Comparison of ENCODE assay signal across 14 cellular contexts in the genomic region with DNA sequence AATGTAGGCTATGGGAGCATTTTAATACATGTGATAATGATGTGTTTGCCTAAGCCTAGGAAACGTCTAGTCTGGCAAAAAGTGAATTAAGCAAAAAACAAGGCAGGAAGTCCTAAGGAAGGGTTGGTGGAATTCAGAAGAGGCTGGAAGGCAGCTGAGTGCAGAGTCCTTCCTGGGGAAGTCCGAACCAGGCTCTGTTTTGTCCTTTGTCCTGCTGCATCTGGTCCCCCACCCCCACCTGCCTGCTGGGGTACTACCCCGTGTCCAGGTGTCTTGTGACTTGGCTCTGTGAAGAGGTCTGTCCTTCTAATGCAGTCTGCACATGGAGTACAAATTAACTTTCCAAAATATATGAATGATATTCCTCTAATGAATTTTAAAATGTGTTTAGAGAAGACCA. TPM values are rescaled to one million over a fixed set of nuclear protein-coding genes. Genes with fewer than 3 reads are reported as not detected.
DNase-seq lines count a peak whose midpoint lies in the region; FAIRE-seq and TF ChIP-seq lines count a peak whose summit lies in the region.
"Had no signal": no experiment of that assay in that cellular context is flagged by ENCODE, and none has a peak within 500 bp of the region (broad histone marks: within the 10 kb centered on the region; RNA-seq: fewer than 3 reads in every experiment).

No MANE protein-coding gene starts in this region.

- H3K9me3 ChIP-seq in HUES48 (ENCODE audit: control insufficient read depth, insufficient read depth, low read length): no peaks in the 10 kb centered on the region
- H3K9me3 ChIP-seq in H1 (ENCODE audit: insufficient read depth in 2 of 2, low read depth in 1 of 2, low read length in 1 of 2): no peaks in the 10 kb centered on the region
- no peaks in the 10 kb centered on the region for H3K9me3 ChIP-seq in mesodermal cell (ENCODE audit: control insufficient read depth, low read length)
- H3K9me3 ChIP-seq: SJSA1, testis had no signal

- no peak overlapping the region for H3K18ac ChIP-seq in H1 (ENCODE audit: extremely low read depth, low read length)

- H3K4ac ChIP-seq in H1 (replicated peaks; ENCODE audit: insufficient read length, low read depth, low read length): no peak overlapping the region

- DNase-seq in H1 (ENCODE audit: low read depth in 1 of 2, low spot score in 2 of 2) (peak in 1 of 2 experiments; percentile 56), DMS79 (lab: John Stamatoyannopoulos, UW) (no peak), NCI-H345 treated with DMSO at 0.1 percent for 48 hours (lab: John Stamatoyannopoulos, UW; ENCODE audit: unreplicated experiment) (no peak), KG1 (lab: John Stamatoyannopoulos, UW) (no peak)
- no peak for DNase-seq in stimulated activated CD4-positive, alpha-beta T cell treated with anti-CD3 and anti-CD28 coated beads, Interleukin-4, amount 100 ng/mL, for 24 hours
- DNase-seq: activated CD4-positive, alpha-beta T cell treated with anti-CD3 and anti-CD28 coated beads for 48 hours; activated effector memory CD4-positive, alpha-beta T cell treated with anti-CD3 and anti-CD28 coated beads, Interleukin-2, amount 50 U/mL, for 16 hours; Kasumi-1; testis had no signal

- H3K27ac ChIP-seq in ACC112 (ENCODE audit: low read depth, low read length): no peak overlapping the region
- H3K27ac ChIP-seq in HUES48 (ENCODE audit: low read depth, low read length): peak overlapping the region; percentile 34
- no peak overlapping the region for H3K27ac ChIP-seq in H1 (ENCODE audit: low read depth, low read length)
- H3K27ac ChIP-seq in mesodermal cell (ENCODE audit: low read depth, low read length, severe bottlenecking): peak overlapping the region; percentile 12

- no peak overlapping the region for H4K8ac ChIP-seq in H1 (ENCODE audit: extremely low read depth, insufficient read depth, low read length)

- H3K4me3 ChIP-seq in ACC112 (ENCODE audit: low read depth, low read length): peak overlapping the region; percentile 95
- peak overlapping the region; percentile 99 for H3K4me3 ChIP-seq in HUES48 (ENCODE audit: low read depth, low read length)
- peak overlapping the region in 3 of 4 experiments; percentile 76 to 90 (median 79); a peak in 4 of 8 replicates for H3K4me3 ChIP-seq in H1 (ENCODE audit: extremely low read depth in 1 of 4, insufficient read depth in 2 of 4, low read depth in 3 of 4, low read length in 4 of 4)
- H3K4me3 ChIP-seq in mesodermal cell (ENCODE audit: extremely low read depth, insufficient read depth, low read length, poor library complexity, severe bottlenecking): peak overlapping the region; percentile 99

- TF ChIP-seq RAD21 in H1 (IDR thresholded peaks at IDR 0.05 in 1 of 2, conservative IDR thresholded peaks at IDR 0.05 in 1 of 2; ENCODE audit: low read depth in 2 of 2, low read length in 2 of 2): 0 out of 4 replicates have a peak, but pooled peaks of 1 of the 2 experiments have one; percentile 3

- H4K91ac ChIP-seq in H1 (replicated peaks; ENCODE audit: insufficient read length, low read length): no peak overlapping the region

- H3K14ac ChIP-seq in H1 (ENCODE audit: insufficient read length): no peak overlapping the region

- H3K27me3 ChIP-seq in ACC112 (ENCODE audit: insufficient read depth, low read length): peaks cover 16% of the 10 kb centered on the region
- H3K27me3 ChIP-seq in HUES48 (ENCODE audit: control insufficient read depth, insufficient read depth, low read length): no peaks in the 10 kb centered on the region
- no peaks in the 10 kb centered on the region for H3K27me3 ChIP-seq in H1 (replicated peaks in 1 of 4; ENCODE audit: control insufficient read depth in 3 of 4, extremely low read depth in 1 of 4, insufficient read depth in 3 of 4, low read length in 3 of 4)
- H3K27me3 ChIP-seq: cardiac muscle cell, SJSA1, testis had no signal

- peaks cover 12 to 18% of the 10 kb centered on the region in 2 experiments for H4K20me1 ChIP-seq in H1 (replicated peaks in 1 of 2; ENCODE audit: control insufficient read depth in 1 of 2, insufficient read depth in 2 of 2, low read length in 2 of 2)

- TF ChIP-seq POLR2A in H1 (IDR thresholded peaks at IDR 0.05; ENCODE audit: control extremely low read depth in 1 of 2, low read depth in 2 of 2, low read length in 2 of 2): no peak; a peak in 1 of 3 replicates

- H2AK5ac ChIP-seq in H1 (ENCODE audit: low read depth, low read length): no peak overlapping the region

- no peak overlapping the region for H2BK20ac ChIP-seq in H1 (ENCODE audit: low read length)

- WGBS in H1 (ENCODE audit: extremely low coverage in 1 of 2, insufficient coverage in 1 of 2, insufficient read length in 1 of 2, insufficient replicate concordance in 2 of 2, low coverage in 1 of 2, low lambda C conversion rate in 2 of 2, missing lambda C conversion rate in 1 of 2), 2 experiments: 33% methylated on average over 3 of the region's 3 CpGs; no CpG with 5 or more reads in 1 of the 2 experiments
- 33 to 46% methylated on average over 1 of the region's 3 CpGs for WGBS in mesodermal cell (ENCODE audit: insufficient coverage in 2 of 2), 2 experiments

- H3K56ac ChIP-seq in H1 (replicated peaks; ENCODE audit: insufficient read length, low read depth, low read length): no peak overlapping the region

- no peak overlapping the region for H3K23ac ChIP-seq in H1 (ENCODE audit: insufficient read length)

- H3K4me1 ChIP-seq in ACC112 (ENCODE audit: control insufficient read depth, insufficient read depth, low read length, unreplicated experiment) (peaks cover 6% of the 10 kb centered on the region), HUES48 (ENCODE audit: control insufficient read depth, insufficient read depth, low read length) (peaks cover 26% of the 10 kb centered on the region), H1 (replicated peaks in 1 of 4; ENCODE audit: control insufficient read depth in 3 of 4, insufficient read depth in 4 of 4, low read length in 3 of 4) (peaks cover 5 to 12% (median 7%) of the 10 kb centered on the region in 4 experiments; a peak in 6 of 7 replicates), mesodermal cell (ENCODE audit: control insufficient read depth, insufficient read depth, low read length, poor library complexity, severe bottlenecking) (peaks cover 6% of the 10 kb centered on the region)

- peaks cover 30% of the 10 kb centered on the region for H3K79me2 ChIP-seq in ACC112 (ENCODE audit: control insufficient read depth, insufficient read depth, low read length, unreplicated experiment)
- peaks cover 19 to 33% of the 10 kb centered on the region in 2 experiments for H3K79me2 ChIP-seq in H1 (ENCODE audit: control insufficient read depth in 1 of 2, insufficient read depth in 2 of 2, low read length in 2 of 2)

- no peak for FAIRE-seq in H1 (lab: Jason Lieb, UNC)

- H2BK12ac ChIP-seq in H1 (ENCODE audit: low read depth, low read length): no peak overlapping the region

- no peaks in the 10 kb centered on the region for H3K79me1 ChIP-seq in H1 (ENCODE audit: low read depth, low read length)

- no peak for TF ChIP-seq CTCF in H1 (IDR thresholded peaks at IDR 0.05; ENCODE audit: control extremely low read depth in 1 of 3, insufficient read depth in 1 of 3, low read depth in 1 of 3, low read length in 3 of 3)

- H3K23me2 ChIP-seq in H1 (ENCODE audit: low read depth, low read length): peaks cover 6% of the 10 kb centered on the region; the same call in 1 of the 2 replicates

- H3K9ac ChIP-seq in HUES48 (ENCODE audit: low read depth, low read length): no peak overlapping the region
- H3K9ac ChIP-seq in H1 (replicated peaks in 1 of 4; ENCODE audit: extremely low read depth in 1 of 4, low read depth in 3 of 4, low read length in 3 of 4): peak overlapping the region in 1 of 4 experiments; percentile 17; a peak in 1 of 7 replicates

- H3K36me3 ChIP-seq in ACC112 (ENCODE audit: insufficient read depth, low read length) (no peaks in the 10 kb centered on the region), HUES48 (ENCODE audit: control insufficient read depth, insufficient read depth, low read length) (0 out of 2 replicates have a peak, but pooled peaks cover 2% of the 10 kb centered on the region), H1 (ENCODE audit: control insufficient read depth in 2 of 4, insufficient read depth in 4 of 4, low read length in 3 of 4) (no peaks in the 10 kb centered on the region), mesodermal cell (ENCODE audit: control insufficient read depth, insufficient read depth, low read length) (no peaks in the 10 kb centered on the region)
- H3K36me3 ChIP-seq: cardiac muscle cell had no signal

- H2BK15ac ChIP-seq in H1 (ENCODE audit: low read length): no peak overlapping the region

- peak overlapping the region; percentile 67 to 93 for H3K4me2 ChIP-seq in H1 (ENCODE audit: insufficient read depth in 1 of 2, low read depth in 2 of 2, low read length in 2 of 2)

- POLR2A ChIA-PET in H1 (lab: Charles Lee; ENCODE audit: partially characterized antibody): interaction anchor here (0.7 to 1.7 kb wide), 9 partner anchors 11 to 114 kb away, joined by 3 to 4 read pairs (median 3); no protein-coding TSS in a partner anchor

- no peak overlapping the region for H4K5ac ChIP-seq in H1 (ENCODE audit: insufficient read length, low read depth, low read length)

- CTCF ChIA-PET in H1 (lab: Charles Lee; ENCODE audit: partially characterized antibody): interaction anchor here (1.6 kb wide), 1 partner anchor 17 kb away, joined by 4 read pairs; no protein-coding TSS in a partner anchor

- H2BK120ac ChIP-seq in H1 (replicated peaks; ENCODE audit: low read depth, low read length): no peak overlapping the region

- H2AFZ ChIP-seq in ACC112 (ENCODE audit: low read length, unreplicated experiment) (no peak overlapping the region), H1 (ENCODE audit: low read length) (0 out of 2 replicates have a peak overlapping the region, but pooled peaks have one; percentile 69)

- no peak for TF ChIP-seq EP300 in H1 (IDR thresholded peaks at IDR 0.05; ENCODE audit: borderline replicate concordance in 1 of 2, low read depth in 2 of 2, low read length in 2 of 2)

- H2BK5ac ChIP-seq in H1 (ENCODE audit: low read depth, low read length): no peak overlapping the region

TF ChIP-seq in H1, 55 proteins besides CTCF, POLR2A, EP300 and RAD21 (continues in another document):
- TF ChIP-seq HDAC2 (IDR thresholded peaks at IDR 0.05; ENCODE audit: borderline replicate concordance in 1 of 2, low read depth in 2 of 2, low read length in 2 of 2) (no peak), TCF12 (IDR thresholded peaks at IDR 0.05; ENCODE audit: low read depth, low read length) (peak; percentile 64; the same call in 1 of the 2 replicates), TAF1 (IDR thresholded peaks at IDR 0.05; ENCODE audit: low read depth, low read length) (peak; percentile 40; the same call in 1 of the 2 replicates)

RNA-seq across cellular contexts. Expression of a gene that starts 1.6 kb away (rescaled TPM):
- 283 and 289 TPM in 2 replicates for total RNA-seq in H1 (2021; fragmentation: NEBNext Ultra II Directional; extraction: Animal tissue kit (Norgen Biotek cat#: 25700))
- 64.1 and 80.8 TPM in 2 replicates for polyA plus RNA-seq in H1 (2011; rRNA removed)
- polyA plus RNA-seq in H1 (2011; cell fraction: cytosol; rRNA removed): 116 TPM
- 381 TPM for polyA plus RNA-seq in H1 (2011; cell fraction: nucleus; rRNA removed)
- polyA plus RNA-seq in H1 (2012, experiment 1 of 2): 156 to 205 TPM (median 187 TPM) in 4 replicates
- 7.9 TPM for polyA plus RNA-seq in H1 (2012, experiment 2 of 2)
- 95.2 TPM for polyA plus RNA-seq in H1 (2013, experiment 1 of 2)
- 86.2 TPM for polyA plus RNA-seq in H1 (2013, experiment 2 of 2)
- 161 and 239 TPM in 2 replicates for polyA minus RNA-seq in H1 (2011; rRNA and poly(A)+ RNA removed)
- 157 TPM for polyA minus RNA-seq in H1 (2011; cell fraction: cytosol; rRNA and poly(A)+ RNA removed)
- polyA minus RNA-seq in H1 (2011; cell fraction: nucleus; rRNA and poly(A)+ RNA removed): 250 TPM
- polyA plus RNA-seq in mesodermal cell (2013, experiment 1 of 2): 160 TPM
- 161 TPM for polyA plus RNA-seq in mesodermal cell (2013, experiment 2 of 2)

Comparison
In these comparisons a context has a peak if more than half of its experiments do, and no peak if none do; other contexts are left out.
1. H3K27ac ChIP-seq: peak in HUES48 (single experiment) and mesodermal cell (single experiment); none in ACC112 (single experiment) and H1 (single experiment).
2. Peak in every context shown above with its lines, with median percentiles within 50 percentile points of each other: H3K4me3 ChIP-seq.